In the genomic region with DNA sequence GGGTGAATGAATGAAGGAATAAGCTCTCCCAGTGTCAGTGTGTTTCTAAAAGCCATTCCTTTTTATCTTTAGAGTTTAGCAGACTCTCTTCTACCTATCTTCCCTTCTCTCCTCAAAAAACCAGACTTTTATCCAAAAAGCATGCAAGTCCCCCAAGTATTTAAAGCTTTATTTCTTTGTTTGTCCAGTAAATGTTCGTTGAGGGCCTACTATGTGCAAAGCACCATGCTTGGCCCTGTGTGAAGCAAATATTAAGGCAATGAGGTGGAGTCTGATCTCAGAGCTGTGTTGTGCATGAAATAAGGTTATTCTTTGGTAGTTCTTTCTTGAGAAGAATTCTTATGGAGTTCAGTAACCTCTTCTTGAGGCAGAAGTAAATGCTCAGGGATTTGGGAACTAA, we compare ENCODE assay signal across 10 cellular contexts. TPM values are rescaled to one million over a fixed set of nuclear protein-coding genes. Genes with fewer than 3 reads are reported as not detected.
A peak's percentile ranks its signal among the peaks of the same experiment; 100 is the strongest.
DNase-seq lines count a peak whose midpoint lies in the region; ATAC-seq and TF ChIP-seq lines count a peak whose summit lies in the region.
"Had no signal": no experiment of that assay in that cellular context is flagged by ENCODE, and none has a peak within 500 bp of the region (broad histone marks: within the 10 kb centered on the region; RNA-seq: fewer than 3 reads in every experiment).

No MANE protein-coding gene starts in this region.

- peaks cover 47% of the 10 kb centered on the region for H3F3A ChIP-seq in GM23248 (ENCODE audit: insufficient read depth)

- H3K9me2 ChIP-seq in GM23248 (ENCODE audit: insufficient read depth) = no peaks in the 10 kb centered on the region

- H3K9me3 ChIP-seq in neutrophil (no peaks in the 10 kb centered on the region), GM23248 (ENCODE audit: low read depth) (no peaks in the 10 kb centered on the region)

- no TSS peak for BruUV-seq in Calu3 (replicated peaks; lab: Mats Ljungman, UMichigan)

- H3K4me3 ChIP-seq in neutrophil (ENCODE audit: low read depth in 1 of 2, low read length in 1 of 2) (no peak overlapping the region), GM23248 (no peak overlapping the region)

- 85 to 87% methylated on average over 1 of the region's 1 CpG for WGBS in GM23248 (ENCODE audit: low coverage in 1 of 2, low lambda C conversion rate in 2 of 2, missing lambda C conversion rate in 2 of 2), 2 experiments

- H3K4me1 Mint-ChIP-seq in activated CD4-positive, alpha-beta T cell treated with anti-CD3 and anti-CD28 coated beads, Interleukin-2, amount 10 ng/mL, durations not matched to agents 24 days and 14 days = peaks cover 29% of the 10 kb centered on the region
- peaks cover 50% of the 10 kb centered on the region for H3K4me1 Mint-ChIP-seq in Calu3 (ENCODE audit: low read depth, unreplicated experiment)
- H3K4me1 Mint-ChIP-seq in dendritic cell treated with granulocyte-macrophage colony-stimulating factor and Interleukin-4, amounts not matched to agents 40 ng/mL and 50 ng/mL, for 4 days (ENCODE audit: low read depth) = peaks cover 79% of the 10 kb centered on the region

- no peak overlapping the region for H3K4me2 ChIP-seq in GM23248 (ENCODE audit: unreplicated experiment)

- no peak for DNase-seq in activated CD4-positive, alpha-beta T cell treated with anti-CD3 and anti-CD28 coated beads, Interleukin-2, amount 10 ng/mL, durations not matched to agents 24 days and 14 days
- no peak for DNase-seq in activated CD4-positive, alpha-beta T cell treated with anti-CD3 and anti-CD28 coated beads for 48 hours
- DNase-seq in Calu3 = no peak
- DNase-seq in GM23248 = no peak
- DNase-seq: KG1, NCI-H1105 treated with DMSO at 0.1 percent for 48 hours had no signal

- H3K9me3 Mint-ChIP-seq in activated CD4-positive, alpha-beta T cell treated with anti-CD3 and anti-CD28 coated beads, Interleukin-2, amount 10 ng/mL, durations not matched to agents 24 days and 14 days = no peaks in the 10 kb centered on the region
- H3K9me3 Mint-ChIP-seq in Calu3 (ENCODE audit: low read depth, unreplicated experiment) = peaks cover 5% of the 10 kb centered on the region
- H3K9me3 Mint-ChIP-seq in dendritic cell treated with granulocyte-macrophage colony-stimulating factor and Interleukin-4, amounts not matched to agents 40 ng/mL and 50 ng/mL, for 4 days = no peaks in the 10 kb centered on the region

- in situ Hi-C loops in GM23248 (cut with MboI) = no loop called here

- TF ChIP-seq CTCF in Calu3 (IDR thresholded peaks at IDR 0.05; ENCODE audit: unreplicated experiment) = no peak
- no peak for TF ChIP-seq CTCF in neutrophil (IDR thresholded peaks at IDR 0.05)

- H3K4me3 Mint-ChIP-seq in activated CD4-positive, alpha-beta T cell treated with anti-CD3 and anti-CD28 coated beads, Interleukin-2, amount 10 ng/mL, durations not matched to agents 24 days and 14 days = no peak overlapping the region
- H3K4me3 Mint-ChIP-seq in Calu3 (ENCODE audit: low read depth, unreplicated experiment) = no peak overlapping the region
- H3K4me3 Mint-ChIP-seq in dendritic cell treated with granulocyte-macrophage colony-stimulating factor and Interleukin-4, amounts not matched to agents 40 ng/mL and 50 ng/mL, for 4 days = no peak overlapping the region

- H4K20me1 ChIP-seq in GM23248 (ENCODE audit: insufficient read depth) = no peaks in the 10 kb centered on the region

- H3K36me3 Mint-ChIP-seq in activated CD4-positive, alpha-beta T cell treated with anti-CD3 and anti-CD28 coated beads, Interleukin-2, amount 10 ng/mL, durations not matched to agents 24 days and 14 days (ENCODE audit: low read depth) = peaks cover 76% of the 10 kb centered on the region
- peaks cover 89% of the 10 kb centered on the region for H3K36me3 Mint-ChIP-seq in Calu3 (ENCODE audit: insufficient read depth, unreplicated experiment)
- peaks cover 94% of the 10 kb centered on the region for H3K36me3 Mint-ChIP-seq in dendritic cell treated with granulocyte-macrophage colony-stimulating factor and Interleukin-4, amounts not matched to agents 40 ng/mL and 50 ng/mL, for 4 days (ENCODE audit: low read depth)

- H3K27me3 ChIP-seq in neutrophil (no peaks in the 10 kb centered on the region), GM23248 (replicated peaks; ENCODE audit: insufficient read depth) (no peaks in the 10 kb centered on the region)

- H3K27me3 Mint-ChIP-seq in activated CD4-positive, alpha-beta T cell treated with anti-CD3 and anti-CD28 coated beads, Interleukin-2, amount 10 ng/mL, durations not matched to agents 24 days and 14 days = no peaks in the 10 kb centered on the region
- no peaks in the 10 kb centered on the region for H3K27me3 Mint-ChIP-seq in Calu3 (ENCODE audit: unreplicated experiment)
- no peaks in the 10 kb centered on the region for H3K27me3 Mint-ChIP-seq in dendritic cell treated with granulocyte-macrophage colony-stimulating factor and Interleukin-4, amounts not matched to agents 40 ng/mL and 50 ng/mL, for 4 days

- peak overlapping the region; percentile 42 for H3K27ac Mint-ChIP-seq in activated CD4-positive, alpha-beta T cell treated with anti-CD3 and anti-CD28 coated beads, Interleukin-2, amount 10 ng/mL, durations not matched to agents 24 days and 14 days
- H3K27ac Mint-ChIP-seq in Calu3 (ENCODE audit: unreplicated experiment) = peak overlapping the region; percentile 39
- peak overlapping the region; percentile 94 for H3K27ac Mint-ChIP-seq in dendritic cell treated with granulocyte-macrophage colony-stimulating factor and Interleukin-4, amounts not matched to agents 40 ng/mL and 50 ng/mL, for 4 days

- no peak overlapping the region for H2AFZ ChIP-seq in GM23248

- H3K36me3 ChIP-seq in neutrophil = peaks cover 99% of the 10 kb centered on the region
- peaks cover 33% of the 10 kb centered on the region; the same call in 1 of the 2 replicates for H3K36me3 ChIP-seq in GM23248 (ENCODE audit: low read depth)

- peak overlapping the region; percentile 93 for H3K27ac ChIP-seq in neutrophil
- no peak overlapping the region for H3K27ac ChIP-seq in GM23248

- ATAC-seq in GM21529 (IDR thresholded peaks at IDR 0.05; ENCODE audit: unreplicated experiment) = no peak
- no peak for ATAC-seq in GM18502 (IDR thresholded peaks at IDR 0.05; ENCODE audit: poor library complexity, unreplicated experiment)

- peaks cover 58% of the 10 kb centered on the region for H3K79me2 ChIP-seq in GM23248 (ENCODE audit: insufficient read depth)

- CTCF ChIA-PET in Calu3 (lab: Charles Lee) = no interaction called here

- intact Hi-C loops in activated CD4-positive, alpha-beta T cell treated with anti-CD3 and anti-CD28 coated beads, Interleukin-2, amount 10 ng/mL, durations not matched to agents 24 days and 14 days (cut with micrococcal nuclease) = loop anchor here (5.0 kb wide), 2 partner anchors 82 to 192 kb away; a partner anchor contains a TSS
- intact Hi-C loops in Calu3 (cut with micrococcal nuclease; ENCODE audit: unreplicated experiment) = no loop called here
- intact Hi-C loops in dendritic cell treated with granulocyte-macrophage colony-stimulating factor and Interleukin-4, amounts not matched to agents 40 ng/mL and 50 ng/mL, for 4 days (cut with micrococcal nuclease) = loop anchor here (5.0 kb wide), 1 partner anchor 82 kb away; a partner anchor contains a TSS

- H3K4me1 ChIP-seq in neutrophil (ENCODE audit: control insufficient read depth in 1 of 2, insufficient read depth in 1 of 2, low read depth in 1 of 2, low read length in 1 of 2) (peaks cover 83 to 89% of the 10 kb centered on the region in 2 experiments), GM23248 (ENCODE audit: insufficient read depth) (peaks cover 28% of the 10 kb centered on the region)

- H3K9ac ChIP-seq in GM23248 = no peak overlapping the region

RNA-seq across cellular contexts. Expression of a gene that starts 28.3 kb away (rescaled TPM):
- total RNA-seq in activated CD4-positive, alpha-beta T cell treated with anti-CD3 and anti-CD28 coated beads, Interleukin-2, amount 10 ng/mL, durations not matched to agents 24 days and 14 days = 12.7 and 13.1 TPM in 2 replicates
- 21.4 and 22.5 TPM in 2 replicates for total RNA-seq in Calu3 (2022)
- 5.1 and 5.2 TPM in 2 replicates for total RNA-seq in GM23248 (2014; rRNA removed; shearing (Covaris generic))
- polyA plus RNA-seq in GM23248 (2016; fragmentation: Nextera tagmentation; extraction: Ambion mirVana) = 2.8 and 2.9 TPM in 2 replicates

RNA-seq across cellular contexts. Expression of a gene that starts 38.7 kb away (rescaled TPM):
- 402 and 415 TPM in 2 replicates for total RNA-seq in activated CD4-positive, alpha-beta T cell treated with anti-CD3 and anti-CD28 coated beads, Interleukin-2, amount 10 ng/mL, durations not matched to agents 24 days and 14 days
- total RNA-seq in Calu3 (2022) = 232 and 285 TPM in 2 replicates
- total RNA-seq in GM23248 (2014; rRNA removed; shearing (Covaris generic)) = 47.2 and 64.7 TPM in 2 replicates
- 43.6 and 46.1 TPM in 2 replicates for polyA plus RNA-seq in GM23248 (2016; fragmentation: Nextera tagmentation; extraction: Ambion mirVana)

Comparison
In these comparisons a context has a peak if more than half of its experiments do, and no peak if none do; other contexts are left out.
1. H3K27ac Mint-ChIP-seq: peak in every context shown above with its lines; median percentile 94 in dendritic cell treated with granulocyte-macrophage colony-stimulating factor and Interleukin-4, amounts not matched to agents 40 ng/mL and 50 ng/mL, for 4 days; 42 in activated CD4-positive, alpha-beta T cell treated with anti-CD3 and anti-CD28 coated beads, Interleukin-2, amount 10 ng/mL, durations not matched to agents 24 days and 14 days; 39 in Calu3.